ENCODE assay signal across 1 cellular context in the genomic region with DNA sequence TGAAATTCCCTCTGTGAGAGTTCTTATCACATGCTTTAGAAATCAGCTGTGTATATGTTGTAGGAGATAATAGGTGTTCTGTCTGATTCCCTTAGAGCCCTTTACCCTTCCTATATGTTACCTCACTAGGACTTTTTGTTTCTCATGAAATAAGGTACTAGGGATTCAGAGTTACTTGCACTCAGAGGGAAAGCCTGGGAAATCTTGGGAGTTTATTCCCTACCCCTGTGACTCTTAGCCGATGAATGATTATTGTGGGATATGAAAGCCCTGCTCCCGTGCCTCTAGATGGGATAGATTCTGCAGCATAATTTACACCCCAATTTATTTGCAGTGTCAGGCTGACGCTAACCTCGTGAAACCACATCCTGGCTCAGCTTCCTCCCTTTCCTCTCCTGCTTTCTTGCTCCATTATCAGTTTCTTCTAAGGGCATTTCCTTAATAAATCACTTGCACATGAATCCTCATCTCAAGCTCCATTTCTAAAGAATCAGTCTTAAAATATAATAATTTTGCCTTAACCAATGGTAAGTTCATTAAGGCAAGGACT.
TF ChIP-seq lines count a peak whose summit lies in the region.

No MANE protein-coding gene starts in this region.

TF ChIP-seq in GM23338, 12 proteins besides CTCF, POLR2A, EP300 and RAD21 (continued from another document):
- TF ChIP-seq REST (IDR thresholded peaks at IDR 0.05; ENCODE audit: unreplicated experiment) (no peak), CREB1 (CRISPR knock-in tag; IDR thresholded peaks at IDR 0.05; ENCODE audit: low read depth) (no peak), STAT1 (IDR thresholded peaks at IDR 0.05; ENCODE audit: unreplicated experiment) (no peak), ZNF114 (CRISPR knock-in tag; IDR thresholded peaks at IDR 0.05) (no peak), NANOG (IDR thresholded peaks at IDR 0.05; ENCODE audit: borderline replicate concordance) (no peak)
